1 cellular context compared by ENCODE assay signal in the genomic region with DNA sequence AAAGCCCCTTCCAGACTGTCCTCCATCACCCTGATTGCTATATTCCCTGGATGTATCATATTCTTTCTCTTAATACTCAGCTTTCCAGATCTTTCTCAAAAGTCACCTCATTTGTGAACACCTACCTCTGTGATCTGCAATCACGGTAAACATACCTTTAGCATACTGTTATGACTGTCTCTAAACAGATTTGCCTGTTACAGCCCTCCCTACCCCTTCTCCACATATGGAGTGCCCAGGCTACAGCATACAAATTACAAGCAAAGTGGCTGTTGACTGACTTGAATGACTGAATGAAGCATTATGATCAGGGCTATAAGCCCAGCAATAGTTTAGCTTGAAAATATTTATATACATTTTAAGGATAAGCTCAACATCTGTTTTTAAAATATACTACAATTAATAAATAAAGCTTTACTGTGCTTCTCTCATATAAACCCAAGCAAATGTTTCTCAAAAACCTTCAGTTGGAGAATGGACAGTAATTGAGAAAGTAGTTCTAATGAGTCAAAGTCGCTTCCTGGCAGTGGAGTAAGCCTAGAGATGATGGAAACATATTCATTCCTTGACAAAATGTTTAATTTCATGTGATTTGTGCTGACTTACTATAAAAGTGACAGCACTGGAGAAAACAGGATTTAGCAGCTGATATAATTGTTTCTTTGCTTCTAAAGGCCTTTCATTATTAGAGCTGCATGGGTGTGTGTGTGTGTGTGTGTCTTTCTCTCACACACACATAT.
TF ChIP-seq lines count a peak whose summit lies in the region.

No MANE protein-coding gene starts in this region.

TF ChIP-seq in endothelial cell of umbilical vein, 7 proteins besides CTCF, POLR2A, EP300 and RAD21:
- TF ChIP-seq FOS (IDR thresholded peaks at IDR 0.05; ENCODE audit: borderline replicate concordance, insufficient read depth, low read length): no peak
- no peak for TF ChIP-seq MYC (IDR thresholded peaks at IDR 0.05; ENCODE audit: low read depth, low read length)
- TF ChIP-seq EZH2 (IDR thresholded peaks at IDR 0.05; ENCODE audit: borderline replicate concordance, low read depth, low read length, severe bottlenecking): no peak
- TF ChIP-seq POLR2AphosphoS5 (IDR thresholded peaks at IDR 0.05; ENCODE audit: insufficient read depth, low read depth, low read length): no peak
- TF ChIP-seq GATA2 (IDR thresholded peaks at IDR 0.05; ENCODE audit: insufficient read depth, insufficient read length, low read depth, low read length): no peak
- TF ChIP-seq, protein P1, sequence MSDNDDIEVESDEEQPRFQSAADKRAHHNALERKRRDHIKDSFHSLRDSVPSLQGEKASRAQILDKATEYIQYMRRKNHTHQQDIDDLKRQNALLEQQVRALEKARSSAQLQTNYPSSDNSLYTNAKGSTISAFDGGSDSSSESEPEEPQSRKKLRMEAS (IDR thresholded peaks at IDR 0.05; ENCODE audit: insufficient read depth, insufficient read length): no peak
- TF ChIP-seq JUN (IDR thresholded peaks at IDR 0.05; ENCODE audit: borderline replicate concordance, insufficient read depth, insufficient read length, low read depth): no peak
